Comparison of ENCODE assay signal across 8 cellular contexts in the genomic region with DNA sequence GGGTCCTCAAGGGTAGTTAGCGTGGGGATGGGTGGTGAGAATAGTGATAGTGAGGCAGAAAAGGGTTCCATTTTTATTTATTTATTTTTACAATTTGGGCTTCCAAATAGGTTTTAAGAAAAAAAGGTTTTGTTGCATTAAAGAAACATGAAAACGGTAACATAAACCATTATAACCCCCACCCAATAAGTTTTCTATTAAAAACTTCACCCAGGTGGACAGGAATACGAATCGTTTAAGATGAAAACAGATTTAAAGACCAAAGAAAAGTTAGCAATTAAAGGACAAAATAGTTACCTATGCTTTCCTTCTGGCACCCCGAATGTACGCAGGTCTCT.
DNase-seq lines count a peak whose midpoint lies in the region; ATAC-seq and TF ChIP-seq lines count a peak whose summit lies in the region.

No MANE protein-coding gene starts in this region.

- no peaks in the 10 kb centered on the region for H4K20me1 ChIP-seq in DOHH2 (ENCODE audit: control insufficient read depth, insufficient read depth, low read depth, low read length)

- H3K4me3 ChIP-seq in DOHH2 (ENCODE audit: low read length) (peak overlapping the region; percentile 95), SJCRH30 (peak overlapping the region; percentile 79), fibroblast of pulmonary artery (replicated peaks; ENCODE audit: low read depth, low read length) (peak overlapping the region; percentile 65), psoas muscle (peak overlapping the region; percentile 82)

- H3K9me3 ChIP-seq in DOHH2 (ENCODE audit: control insufficient read depth, insufficient read depth, low read length): peaks cover 8% of the 10 kb centered on the region; the same call in 1 of the 2 replicates
- H3K9me3 ChIP-seq in SJCRH30 (replicated peaks): no peaks in the 10 kb centered on the region
- H3K9me3 ChIP-seq in psoas muscle: peaks cover 3% of the 10 kb centered on the region

- H3K36me3 ChIP-seq in DOHH2 (ENCODE audit: control insufficient read depth, low read length): peaks cover 9% of the 10 kb centered on the region
- no peaks in the 10 kb centered on the region for H3K36me3 ChIP-seq in SJCRH30
- H3K36me3 ChIP-seq in psoas muscle (ENCODE audit: insufficient read depth in 1 of 2, low read depth in 1 of 2): peaks cover 0 to 4% of the 10 kb centered on the region in 2 donors

- TF ChIP-seq CTCF in DOHH2 (IDR thresholded peaks at IDR 0.05; ENCODE audit: low read depth, low read length, poor library complexity, severe bottlenecking) (no peak), fibroblast of pulmonary artery (IDR thresholded peaks at IDR 0.05; ENCODE audit: low read length, missing control alignments) (no peak), psoas muscle (IDR thresholded peaks at IDR 0.05) (no peak)

- intact Hi-C loops in psoas muscle (cut with DNase I): loop anchor here in 1 of 2 donors (5.0 to 10.0 kb wide), 2 partner anchors 78 to 339 kb away; a partner anchor contains a TSS

- H3K27me3 ChIP-seq in DOHH2 (ENCODE audit: control insufficient read depth, low read length) (no peaks in the 10 kb centered on the region), SJCRH30 (no peaks in the 10 kb centered on the region), psoas muscle (ENCODE audit: insufficient read depth in 3 of 3, low read length in 2 of 3) (no peaks in the 10 kb centered on the region)

- 16 to 18% (median 17%) methylated on average over 6 of the region's 6 CpGs for WGBS in psoas muscle, 3 donors

- H3K9me2 ChIP-seq in DOHH2 (replicated peaks; ENCODE audit: control insufficient read depth, low read length): no peaks in the 10 kb centered on the region

- no peak overlapping the region for H3K27ac ChIP-seq in DOHH2 (ENCODE audit: low read depth, low read length)
- no peak overlapping the region for H3K27ac ChIP-seq in SJCRH30
- H3K27ac ChIP-seq in psoas muscle: peak overlapping the region; percentile 70

- ATAC-seq in psoas muscle (no peak), HG03460 (IDR thresholded peaks at IDR 0.05; ENCODE audit: unreplicated experiment) (no peak), GM21786 (IDR thresholded peaks at IDR 0.05; ENCODE audit: unreplicated experiment) (no peak), GM19455 (IDR thresholded peaks at IDR 0.05; ENCODE audit: unreplicated experiment) (no peak)

- peaks cover 24% of the 10 kb centered on the region for H3K79me2 ChIP-seq in DOHH2 (ENCODE audit: control insufficient read depth, low read length)

- H3K4me2 ChIP-seq in DOHH2 (ENCODE audit: low read length): peak overlapping the region; percentile 72

- peaks cover 29% of the 10 kb centered on the region for H3K4me1 ChIP-seq in DOHH2 (ENCODE audit: control insufficient read depth, low read length)
- H3K4me1 ChIP-seq in SJCRH30: no peaks in the 10 kb centered on the region
- H3K4me1 ChIP-seq in psoas muscle: peaks cover 8% of the 10 kb centered on the region

- DNase-seq in SJCRH30: no peak
- no peak for DNase-seq in fibroblast of pulmonary artery (ENCODE audit: low read depth)
- DNase-seq in psoas muscle: no peak
- DNase-seq in anterior cingulate cortex (lab: John Stamatoyannopoulos, UW): no peak

- H3F3A ChIP-seq in DOHH2 (ENCODE audit: control insufficient read depth, insufficient read depth): no peaks in the 10 kb centered on the region; the same call in 1 of the 2 replicates
